In genomic region chr1:7110306-7110705, GRCh38 we compare ENCODE assay signal across 1 cellular context.
TF ChIP-seq lines count a peak whose summit lies in the region.

No MANE protein-coding gene starts in this region.

TF ChIP-seq in IMR-90, 13 proteins besides CTCF, POLR2A, EP300 and RAD21 (continued from another document):
- no peak for TF ChIP-seq USF2 (IDR thresholded peaks at IDR 0.05; ENCODE audit: low read depth, low read length)
- TF ChIP-seq RFX5 (IDR thresholded peaks at IDR 0.05; ENCODE audit: low read depth, low read length) = no peak
- no peak for TF ChIP-seq CHD1 (IDR thresholded peaks at IDR 0.05; ENCODE audit: low read depth, low read length)
- no peak for TF ChIP-seq RCOR1 (IDR thresholded peaks at IDR 0.05; ENCODE audit: insufficient replicate concordance, low read length)
